10 cellular contexts compared by ENCODE assay signal in genomic region chr7:108459922-108460551, GRCh38. TPM values are rescaled to one million over a fixed set of nuclear protein-coding genes. Genes with fewer than 3 reads are reported as not detected.
DNase-seq lines count a peak whose midpoint lies in the region; ATAC-seq, FAIRE-seq and TF ChIP-seq lines count a peak whose summit lies in the region.
"Had no signal": no experiment of that assay in that cellular context is flagged by ENCODE, and none has a peak within 500 bp of the region (broad histone marks: within the 10 kb centered on the region; RNA-seq: fewer than 3 reads in every experiment).

No MANE protein-coding gene starts in this region.

- peaks cover 62% of the 10 kb centered on the region for H3K27me3 ChIP-seq in DOHH2 (ENCODE audit: control insufficient read depth, low read length)
- H3K27me3 ChIP-seq in astrocyte (ENCODE audit: insufficient read depth, low read length): peaks cover 19% of the 10 kb centered on the region
- H3K27me3 ChIP-seq in lower lobe of right lung (ENCODE audit: low read depth): peaks cover 26% of the 10 kb centered on the region
- H3K27me3 ChIP-seq in vagina: no peaks in the 10 kb centered on the region

- no peak overlapping the region for H3K27ac Mint-ChIP-seq in astrocyte (ENCODE audit: unreplicated experiment)

- H3K9ac ChIP-seq in astrocyte (ENCODE audit: low read length): no peak overlapping the region

- no peak for TF ChIP-seq POLR2A in vagina (IDR thresholded peaks at IDR 0.05)

- no peak overlapping the region for H3K4me3 ChIP-seq in DOHH2 (ENCODE audit: low read length)
- H3K4me3 ChIP-seq in astrocyte (ENCODE audit: insufficient read depth, low read depth, low read length): no peak overlapping the region
- H3K4me3 ChIP-seq in lower lobe of right lung: no peak overlapping the region
- H3K4me3 ChIP-seq in vagina: no peak overlapping the region
- H3K4me3 ChIP-seq: mucosa of descending colon, SK-N-MC had no signal

- H3K4me1 Mint-ChIP-seq in astrocyte (ENCODE audit: low read depth, unreplicated experiment): peaks cover 6% of the 10 kb centered on the region

- FAIRE-seq in astrocyte (lab: Jason Lieb, UNC): no peak

- DNase-seq in HCEC 1CT (peak; percentile 29), NCI-H2171 (lab: John Stamatoyannopoulos, UW) (peak; percentile 59), astrocyte (ENCODE audit: low read depth) (peak; percentile 8), lower lobe of right lung (no peak), vagina (ENCODE audit: extremely low spot score in 2 of 2) (no peak), NK-92 (lab: John Stamatoyannopoulos, UW; ENCODE audit: unreplicated experiment) (no peak)

- no peak overlapping the region for H3K4me2 ChIP-seq in DOHH2 (ENCODE audit: low read length)
- H3K4me2 ChIP-seq in astrocyte (ENCODE audit: low read length): no peak overlapping the region

- ATAC-seq in lower lobe of right lung: no peak
- no peak for ATAC-seq in GM18873 (IDR thresholded peaks at IDR 0.05; ENCODE audit: low FRiP score, unreplicated experiment)
- ATAC-seq: mucosa of descending colon had no signal

- TF ChIP-seq CTCF in DOHH2 (IDR thresholded peaks at IDR 0.05; ENCODE audit: low read depth, low read length, poor library complexity, severe bottlenecking) (peak; percentile 81), astrocyte (IDR thresholded peaks at IDR 0.05; ENCODE audit: insufficient read depth, low read depth, low read length) (peak; percentile 56), lower lobe of right lung (IDR thresholded peaks at IDR 0.05) (peak; percentile 19), vagina (IDR thresholded peaks at IDR 0.05) (no peak)

- H3K9me3 ChIP-seq in DOHH2 (ENCODE audit: control insufficient read depth, insufficient read depth, low read length) (no peaks in the 10 kb centered on the region), astrocyte (ENCODE audit: insufficient read depth, low read depth, low read length) (no peaks in the 10 kb centered on the region), lower lobe of right lung (no peaks in the 10 kb centered on the region), vagina (no peaks in the 10 kb centered on the region)
- H3K9me3 ChIP-seq: mucosa of descending colon had no signal

- intact Hi-C loops in lower lobe of right lung (cut with DNase I) (no loop called here), vagina (cut with DNase I) (no loop called here)

- H3K9me2 ChIP-seq in DOHH2 (replicated peaks; ENCODE audit: control insufficient read depth, low read length): no peaks in the 10 kb centered on the region

- H3K27ac ChIP-seq in DOHH2 (ENCODE audit: low read depth, low read length): no peak overlapping the region
- no peak overlapping the region for H3K27ac ChIP-seq in astrocyte (ENCODE audit: low read depth, low read length)
- no peak overlapping the region for H3K27ac ChIP-seq in lower lobe of right lung
- H3K27ac ChIP-seq in vagina: no peak overlapping the region
- H3K27ac ChIP-seq: SK-N-MC had no signal

- H3K27me3 Mint-ChIP-seq in astrocyte (ENCODE audit: low read depth, unreplicated experiment): peaks cover 17% of the 10 kb centered on the region

- no peaks in the 10 kb centered on the region for H3K9me3 Mint-ChIP-seq in astrocyte (ENCODE audit: unreplicated experiment)

- H3K4me1 ChIP-seq in DOHH2 (ENCODE audit: control insufficient read depth, low read length) (peaks cover 11% of the 10 kb centered on the region), astrocyte (ENCODE audit: insufficient read depth, low read length) (no peaks in the 10 kb centered on the region), lower lobe of right lung (peaks cover 10% of the 10 kb centered on the region), vagina (peaks cover 10% of the 10 kb centered on the region)

- H3K36me3 Mint-ChIP-seq in astrocyte (ENCODE audit: low read depth, unreplicated experiment): no peaks in the 10 kb centered on the region

- no peak overlapping the region for H3K4me3 Mint-ChIP-seq in astrocyte (ENCODE audit: unreplicated experiment)

- H3K36me3 ChIP-seq in DOHH2 (ENCODE audit: control insufficient read depth, low read length) (no peaks in the 10 kb centered on the region), astrocyte (ENCODE audit: insufficient read depth, low read length) (no peaks in the 10 kb centered on the region), lower lobe of right lung (no peaks in the 10 kb centered on the region), vagina (no peaks in the 10 kb centered on the region)

- H2AFZ ChIP-seq in astrocyte (ENCODE audit: low read depth, low read length): no peak overlapping the region

- no peaks in the 10 kb centered on the region for H3F3A ChIP-seq in DOHH2 (ENCODE audit: control insufficient read depth, insufficient read depth)

- no peaks in the 10 kb centered on the region for H4K20me1 ChIP-seq in DOHH2 (ENCODE audit: control insufficient read depth, insufficient read depth, low read depth, low read length)
- no peaks in the 10 kb centered on the region for H4K20me1 ChIP-seq in astrocyte (ENCODE audit: insufficient read depth, low read length)

- no peaks in the 10 kb centered on the region for H3K79me2 ChIP-seq in DOHH2 (ENCODE audit: control insufficient read depth, low read length)
- H3K79me2 ChIP-seq in astrocyte (ENCODE audit: insufficient read depth, low read length): no peaks in the 10 kb centered on the region

RNA-seq across cellular contexts. Expression of gene NRCAM, which starts 3.8 kb away (rescaled TPM):
- total RNA-seq in astrocyte (7.9 and 9.3 TPM in 2 replicates), lower lobe of right lung (2.6 TPM), vagina (7.9 TPM)

Comparison
In these comparisons a context has a peak if more than half of its experiments do, and no peak if none do; other contexts are left out.
1. CTCF ChIP-seq: peak in DOHH2 (single experiment), astrocyte (single experiment) and lower lobe of right lung (single experiment); none in vagina (0 of 3).
2. DNase-seq: peak in HCEC 1CT (single experiment), NCI-H2171 (single experiment) and astrocyte (single experiment); none in lower lobe of right lung (single experiment), vagina (0 of 2) and NK-92 (single experiment).